In the genomic region with DNA sequence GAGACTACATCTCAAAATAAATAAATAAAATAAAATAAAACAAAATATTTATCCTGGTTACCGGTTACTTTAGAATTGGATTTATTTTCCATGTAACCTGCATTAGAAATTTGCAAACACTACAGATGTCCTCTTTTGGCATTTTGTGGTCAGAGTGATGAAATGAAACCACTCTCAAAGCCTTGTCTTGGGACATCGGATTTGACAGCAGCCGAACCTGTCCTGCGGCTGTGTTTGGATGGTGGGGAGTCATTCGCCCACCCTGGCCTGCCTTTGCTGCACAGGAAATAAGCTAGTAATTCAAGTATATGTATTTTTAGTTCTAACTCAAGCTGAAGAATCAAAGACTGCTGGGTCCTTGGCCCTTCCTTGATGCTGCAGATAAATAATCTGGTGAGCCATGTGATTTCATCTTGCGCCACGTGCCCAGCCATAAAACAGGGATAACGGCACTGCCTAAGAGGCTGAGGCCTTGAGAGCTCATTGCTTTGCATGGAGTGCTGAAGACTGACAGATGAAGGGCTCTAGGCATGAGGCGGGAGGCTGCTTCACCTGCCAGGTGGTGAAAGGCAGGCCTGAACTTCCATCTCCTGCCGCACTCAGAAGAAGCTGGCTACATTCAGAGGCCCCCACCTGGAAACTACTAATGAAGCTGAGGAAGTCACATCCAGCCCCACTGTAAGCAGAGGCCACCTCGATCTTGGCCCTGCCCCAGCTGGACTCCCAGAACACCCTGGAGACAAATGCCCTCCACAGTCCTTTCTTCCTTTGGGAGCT, we compare ENCODE assay signal across 14 cellular contexts.
DNase-seq lines count a peak whose midpoint lies in the region; ATAC-seq, FAIRE-seq and TF ChIP-seq lines count a peak whose summit lies in the region.
"Had no signal": no experiment of that assay in that cellular context is flagged by ENCODE, and none has a peak within 500 bp of the region (broad histone marks: within the 10 kb centered on the region; RNA-seq: fewer than 3 reads in every experiment).

No MANE protein-coding gene starts in this region.

- H3K9me3 ChIP-seq in heart left ventricle, result no peaks in the 10 kb centered on the region
- no peaks in the 10 kb centered on the region for H3K9me3 ChIP-seq in endodermal cell (ENCODE audit: control insufficient read depth, low read length)
- H3K9me3 ChIP-seq in upper lobe of left lung, result no peaks in the 10 kb centered on the region
- H3K9me3 ChIP-seq in gastrocnemius medialis, result no peaks in the 10 kb centered on the region
- H3K9me3 ChIP-seq: gastroesophageal sphincter, uterus had no signal

- H3K27me3 ChIP-seq in heart left ventricle (no peaks in the 10 kb centered on the region), endodermal cell (ENCODE audit: control insufficient read depth, insufficient read depth, low read length, poor library complexity, severe bottlenecking) (no peaks in the 10 kb centered on the region), upper lobe of left lung (no peaks in the 10 kb centered on the region), gastrocnemius medialis (no peaks in the 10 kb centered on the region)
- H3K27me3 ChIP-seq: cardiac muscle cell, gastroesophageal sphincter, uterus had no signal

- H3K9ac ChIP-seq in endodermal cell (ENCODE audit: extremely low read depth, low read length, poor library complexity, severe bottlenecking), result no peak overlapping the region

- peaks cover 4% of the 10 kb centered on the region for H3K27me3 Mint-ChIP-seq in endodermal cell (ENCODE audit: insufficient read depth)

- 80 to 95% (median 92%) methylated on average over 10 to 11 of the region's 11 CpGs for WGBS in heart left ventricle, 4 donors
- WGBS in endodermal cell (ENCODE audit: insufficient coverage in 1 of 2, insufficient read length in 1 of 2), 2 experiments, result 96 to 97% methylated on average over 9 to 11 of the region's 11 CpGs
- WGBS in upper lobe of left lung, 2 donors, result 55 to 57% methylated on average over 10 to 11 of the region's 11 CpGs

- H3K4me1 ChIP-seq in heart left ventricle (peaks cover 0 to 25% (median 0%) of the 10 kb centered on the region in 12 donors), endodermal cell (ENCODE audit: control insufficient read depth, insufficient read depth, low read length) (peaks cover 6% of the 10 kb centered on the region), upper lobe of left lung (peaks cover 15 to 41% (median 29%) of the 10 kb centered on the region in 4 donors), gastrocnemius medialis (no peaks in the 10 kb centered on the region)
- H3K4me1 ChIP-seq: gastroesophageal sphincter, uterus had no signal

- H3K4me3 ChIP-seq in heart left ventricle (no peak overlapping the region), endodermal cell (ENCODE audit: low read length) (no peak overlapping the region), upper lobe of left lung (no peak overlapping the region), gastrocnemius medialis (no peak overlapping the region)
- H3K4me3 ChIP-seq: cardiac muscle cell, gastroesophageal sphincter, K562, uterus had no signal

- ATAC-seq in Right ventricle myocardium superior (ENCODE audit: poor library complexity), result no peak
- no peak for ATAC-seq in heart left ventricle
- ATAC-seq in upper lobe of left lung (ENCODE audit: low FRiP score in 2 of 2), result no peak
- no peak for ATAC-seq in HG03342 (IDR thresholded peaks at IDR 0.05; ENCODE audit: unreplicated experiment)
- no peak for ATAC-seq in gastrocnemius medialis
- ATAC-seq: gastroesophageal sphincter, K562 had no signal

- TF ChIP-seq CTCF in heart left ventricle (IDR thresholded peaks at IDR 0.05) (no peak), endodermal cell (conservative IDR thresholded peaks at IDR 0.05) (peak; percentile 5), upper lobe of left lung (IDR thresholded peaks at IDR 0.05) (no peak), gastrocnemius medialis (IDR thresholded peaks at IDR 0.05 in 4 of 5, conservative IDR thresholded peaks at IDR 0.05 in 1 of 5) (no peak)

- intact Hi-C loops in Right ventricle myocardium superior (cut with DNase I) (no loop called here), heart left ventricle (cut with DNase I) (no loop called here), gastrocnemius medialis (cut with DNase I; ENCODE audit: low total_unique reads) (no loop called here)

- no peak for TF ChIP-seq POLR2A in heart left ventricle (IDR thresholded peaks at IDR 0.05)
- no peak for TF ChIP-seq POLR2A in upper lobe of left lung (IDR thresholded peaks at IDR 0.05)
- TF ChIP-seq POLR2A in gastrocnemius medialis (IDR thresholded peaks at IDR 0.05), result no peak

- H3K4me1 Mint-ChIP-seq in endodermal cell, result peaks cover 41% of the 10 kb centered on the region

- no peak overlapping the region for H3K4me3 Mint-ChIP-seq in endodermal cell

- DNase-seq in Right ventricle myocardium superior (peak; percentile 30), heart left ventricle (no peak), NOMO-1 treated with DMSO at 0.1 percent for 48 hours (lab: John Stamatoyannopoulos, UW; ENCODE audit: unreplicated experiment) (peak; percentile 61), endodermal cell (peak; percentile 41), upper lobe of left lung (no peak), GM19239 (ENCODE audit: insufficient read length, low spot score) (no peak), gastrocnemius medialis (no peak)
- DNase-seq: activated effector memory CD4-positive, alpha-beta T cell treated with Interleukin-2 at 50 U/mL for 16 hours; NCI-H2029 treated with DMSO at 0.1 percent for 48 hours; uterus had no signal

- H3K36me3 ChIP-seq in heart left ventricle (no peaks in the 10 kb centered on the region), endodermal cell (ENCODE audit: control insufficient read depth, insufficient read depth, low read length) (no peaks in the 10 kb centered on the region), upper lobe of left lung (no peaks in the 10 kb centered on the region), gastrocnemius medialis (no peaks in the 10 kb centered on the region)
- H3K36me3 ChIP-seq: cardiac muscle cell, gastroesophageal sphincter, uterus had no signal

- in situ Hi-C loops in gastrocnemius medialis (cut with MboI; ENCODE audit: low sequenced_read_pairs in 4 of 4), result no loop called here

- no peaks in the 10 kb centered on the region for H3K9me3 Mint-ChIP-seq in endodermal cell

- no peak overlapping the region for H3K27ac Mint-ChIP-seq in endodermal cell

- no peak overlapping the region for H3K27ac ChIP-seq in heart left ventricle
- H3K27ac ChIP-seq in endodermal cell (ENCODE audit: low read depth, low read length), result no peak overlapping the region
- H3K27ac ChIP-seq in upper lobe of left lung, result peak overlapping the region in 3 of 4 donors; percentile 13 to 67 (median 62)
- no peak overlapping the region for H3K27ac ChIP-seq in gastrocnemius medialis
- H3K27ac ChIP-seq: gastroesophageal sphincter, uterus had no signal

- H3K36me3 Mint-ChIP-seq in endodermal cell (ENCODE audit: low read depth), result no peaks in the 10 kb centered on the region

- no peak for FAIRE-seq in GM19239 (lab: Jason Lieb, UNC)
- FAIRE-seq: K562 had no signal

- TF ChIP-seq EP300 in upper lobe of left lung (IDR thresholded peaks at IDR 0.05), result no peak

Comparison
In these comparisons a context has a peak if more than half of its experiments do, and no peak if none do; other contexts are left out.
1. DNase-seq: peak in Right ventricle myocardium superior (single experiment), NOMO-1 treated with DMSO at 0.1 percent for 48 hours (single experiment) and endodermal cell (single experiment); none in heart left ventricle (0 of 5), upper lobe of left lung (0 of 2), GM19239 (single experiment) and gastrocnemius medialis (0 of 2).
2. H3K27ac ChIP-seq: peak in upper lobe of left lung (3 of 4); none in heart left ventricle (0 of 12), endodermal cell (single experiment) and gastrocnemius medialis (0 of 4).